Comparison of ENCODE assay signal across 24 cellular contexts in genomic region chr6:23445157-23445710, GRCh38.
DNase-seq lines count a peak whose midpoint lies in the region; ATAC-seq, FAIRE-seq and TF ChIP-seq lines count a peak whose summit lies in the region.
"Had no signal": no experiment of that assay in that cellular context is flagged by ENCODE, and none has a peak within 500 bp of the region (broad histone marks: within the 10 kb centered on the region; RNA-seq: fewer than 3 reads in every experiment).

No MANE protein-coding gene starts in this region.

- no peak overlapping the region for H3K4me3 ChIP-seq in astrocyte (ENCODE audit: insufficient read depth, low read depth, low read length)
- no peak overlapping the region for H3K4me3 ChIP-seq in heart right ventricle
- no peak overlapping the region for H3K4me3 ChIP-seq in skeletal muscle cell (ENCODE audit: low read depth, low read length)
- H3K4me3 ChIP-seq: BLaER1 treated with 17β-estradiol and CSF1 and Interleukin-3, amounts not matched to agents 10 nM and 100 nM; pancreas; upper lobe of left lung had no signal

- H3K79me2 ChIP-seq in astrocyte (ENCODE audit: insufficient read depth, low read length), result no peaks in the 10 kb centered on the region

- ATAC-seq in heart right ventricle, result peak; percentile 84 to 96 (median 94)
- no peak for ATAC-seq in HG03097 (IDR thresholded peaks at IDR 0.05; ENCODE audit: low FRiP score, unreplicated experiment)
- ATAC-seq: Panc1, WTC11 had no signal

- H3K4me1 ChIP-seq in astrocyte (ENCODE audit: insufficient read depth, low read length) (peaks cover 6% of the 10 kb centered on the region), heart right ventricle (peaks cover 0 to 23% (median 15%) of the 10 kb centered on the region in 9 donors)
- H3K4me1 ChIP-seq: BLaER1 treated with 17β-estradiol and CSF1 and Interleukin-3, amounts not matched to agents 10 nM and 100 nM; upper lobe of left lung had no signal

- H2AFZ ChIP-seq in astrocyte (ENCODE audit: low read depth, low read length), result no peak overlapping the region

- intact Hi-C loops in heart right ventricle (cut with DNase I), result loop anchor here in 3 of 10 donors (5.0 to 10.0 kb wide), 3 partner anchors 1848 to 1853 kb away; partner anchors contain the start of gene SOX4 (in 2 of the 3)

- peak; percentile 17 for DNase-seq in DMS 273 (lab: John Stamatoyannopoulos, UW; ENCODE audit: unreplicated experiment)
- no peak for DNase-seq in DMS 273 treated with DMSO at 0.1 percent for 48 hours (lab: John Stamatoyannopoulos, UW)
- DNase-seq in astrocyte (ENCODE audit: low read depth), result peak; percentile 35
- peak; percentile 6 to 60 for DNase-seq in heart right ventricle
- peak; percentile 28 for DNase-seq in skeletal muscle cell (ENCODE audit: low read depth)
- DNase-seq in NCI-H1105 (lab: John Stamatoyannopoulos, UW), result no peak
- no peak for DNase-seq in activated CD4-positive, CD25-positive, alpha-beta regulatory T cell treated with anti-CD3 and anti-CD28 coated beads, Interleukin-2, amount 50 U/mL, for 72 hours
- DNase-seq: DMS53; hippocampal formation; kidney glomerular epithelial cell; NCI-H1694 treated with DMSO at 0.1 percent for 48 hours; NCI-H524 treated with DMSO at 0.1 percent for 48 hours; pancreas; stimulated activated CD4-positive, alpha-beta T cell treated with anti-CD3 and anti-CD28 coated beads, Interleukin-12 subunit alpha, Interleukin-12 subunit beta, amount 100 ng/mL, for 4 hours; stimulated activated naive CD4-positive, alpha-beta T cell treated with Interleukin-2 at 50 U/mL for 16 hours; upper lobe of left lung had no signal

- H3K36me3 ChIP-seq in astrocyte (ENCODE audit: insufficient read depth, low read length), result no peaks in the 10 kb centered on the region
- no peaks in the 10 kb centered on the region for H3K36me3 ChIP-seq in heart right ventricle
- H3K36me3 ChIP-seq: BLaER1 treated with 17β-estradiol and CSF1 and Interleukin-3, amounts not matched to agents 10 nM and 100 nM; pancreas; upper lobe of left lung had no signal

- TF ChIP-seq CTCF in astrocyte (IDR thresholded peaks at IDR 0.05; ENCODE audit: insufficient read depth, low read depth, low read length) (no peak), heart right ventricle (IDR thresholded peaks at IDR 0.05) (no peak)

- no peaks in the 10 kb centered on the region for H3K9me3 Mint-ChIP-seq in astrocyte (ENCODE audit: unreplicated experiment)
- H3K9me3 Mint-ChIP-seq: activated T-helper 2 cell treated with anti-CD3 and anti-CD28 coated beads, Interferon-gamma antibody, Interleukin-2, Interleukin-4, amounts not matched to agents 10 μg/mL and 5 μg/mL and 100 μg/mL, durations not matched to agents 14 hours and 24 hours and 36 hours; WTC11 had no signal

- no peak overlapping the region for H3K4me2 ChIP-seq in astrocyte (ENCODE audit: low read length)
- H3K4me2 ChIP-seq: BLaER1 treated with 17β-estradiol and CSF1 and Interleukin-3, amounts not matched to agents 10 nM and 100 nM had no signal

- H3K27ac ChIP-seq in astrocyte (ENCODE audit: low read depth, low read length) (no peak overlapping the region), heart right ventricle (peak overlapping the region in 7 of 10 donors; percentile 33 to 74 (median 58))
- H3K27ac ChIP-seq: 22Rv1; BLaER1 treated with 17β-estradiol and CSF1 and Interleukin-3, amounts not matched to agents 10 nM and 100 nM; pancreas; upper lobe of left lung had no signal

- no peak for FAIRE-seq in astrocyte (lab: Jason Lieb, UNC)
- FAIRE-seq: colon, GM19239, pancreas had no signal

- no peak overlapping the region for H3K27ac Mint-ChIP-seq in astrocyte (ENCODE audit: unreplicated experiment)
- H3K27ac Mint-ChIP-seq: activated T-helper 2 cell treated with anti-CD3 and anti-CD28 coated beads, Interferon-gamma antibody, Interleukin-2, Interleukin-4, amounts not matched to agents 10 μg/mL and 5 μg/mL and 100 μg/mL, durations not matched to agents 14 hours and 24 hours and 36 hours; WTC11 had no signal

- no peaks in the 10 kb centered on the region for H4K20me1 ChIP-seq in astrocyte (ENCODE audit: insufficient read depth, low read length)
- H4K20me1 ChIP-seq: BLaER1 treated with 17β-estradiol and CSF1 and Interleukin-3, amounts not matched to agents 10 nM and 100 nM had no signal

- H3K4me3 Mint-ChIP-seq in astrocyte (ENCODE audit: unreplicated experiment), result no peak overlapping the region
- H3K4me3 Mint-ChIP-seq: WTC11 had no signal

- H3K9me3 ChIP-seq in astrocyte (ENCODE audit: insufficient read depth, low read depth, low read length) (no peaks in the 10 kb centered on the region), heart right ventricle (no peaks in the 10 kb centered on the region)
- H3K9me3 ChIP-seq: BLaER1 treated with 17β-estradiol and CSF1 and Interleukin-3, amounts not matched to agents 10 nM and 100 nM; pancreas; upper lobe of left lung had no signal

- no peaks in the 10 kb centered on the region for H3K36me3 Mint-ChIP-seq in astrocyte (ENCODE audit: low read depth, unreplicated experiment)
- H3K36me3 Mint-ChIP-seq: WTC11 had no signal

- 27 to 35% methylated on average over 5 of the region's 5 CpGs for WGBS in heart right ventricle, 2 donors

- H3K27me3 ChIP-seq in astrocyte (ENCODE audit: insufficient read depth, low read length), result no peaks in the 10 kb centered on the region
- H3K27me3 ChIP-seq in heart right ventricle, result no peaks in the 10 kb centered on the region
- H3K27me3 ChIP-seq: BLaER1 treated with 17β-estradiol and CSF1 and Interleukin-3, amounts not matched to agents 10 nM and 100 nM; pancreas; upper lobe of left lung had no signal

- peaks cover 3% of the 10 kb centered on the region for H3K4me1 Mint-ChIP-seq in astrocyte (ENCODE audit: low read depth, unreplicated experiment)

- no peak overlapping the region for H3K9ac ChIP-seq in astrocyte (ENCODE audit: low read length)
- H3K9ac ChIP-seq: BLaER1 treated with 17β-estradiol and CSF1 and Interleukin-3, amounts not matched to agents 10 nM and 100 nM had no signal

- H3K27me3 Mint-ChIP-seq in astrocyte (ENCODE audit: low read depth, unreplicated experiment), result no peaks in the 10 kb centered on the region

Comparison
In these comparisons a context has a peak if more than half of its experiments do, and no peak if none do; other contexts are left out.
1. DNase-seq: peak in DMS 273 (single experiment), astrocyte (single experiment), heart right ventricle (2 of 2) and skeletal muscle cell (single experiment); none in DMS 273 treated with DMSO at 0.1 percent for 48 hours (single experiment), NCI-H1105 (single experiment) and activated CD4-positive, CD25-positive, alpha-beta regulatory T cell treated with anti-CD3 and anti-CD28 coated beads, Interleukin-2, amount 50 U/mL, for 72 hours (single experiment).